ENCODE assay signal across 6 cellular contexts in genomic region chr6:30907290-30907757, GRCh38. TPM values are rescaled to one million over a fixed set of nuclear protein-coding genes. Genes with fewer than 3 reads are reported as not detected.
DNase-seq lines count a peak whose midpoint lies in the region; TF ChIP-seq lines count a peak whose summit lies in the region.
"Not testable (repeated sequence)": the region's sequence is repeated elsewhere in the genome, so short reads cannot be mapped to it uniquely, and the experiment has no call there.

No MANE protein-coding gene starts in this region.

- intact Hi-C loops in uterus (cut with DNase I; ENCODE audit: low total_unique reads) = not testable (repeated sequence)

- H3K36me3 ChIP-seq in HEK293 (ENCODE audit: control insufficient read depth in 2 of 2, insufficient read depth in 1 of 2, low read length in 2 of 2) (peaks cover 6 to 30% of the 10 kb centered on the region in 2 experiments; a peak in 2 of 3 replicates), iPS-20b (ENCODE audit: insufficient read depth, low read depth, low read length) (peaks cover 29% of the 10 kb centered on the region), osteoblast (ENCODE audit: insufficient read depth, low read length) (peaks cover 21% of the 10 kb centered on the region)
- H3K36me3 ChIP-seq in uterus = not testable (repeated sequence)

- TF ChIP-seq POLR2A in uterus (IDR thresholded peaks at IDR 0.05) = not testable (repeated sequence)

- not testable (repeated sequence) for DNase-seq in choroid plexus epithelial cell (ENCODE audit: low read depth); osteoblast (ENCODE audit: insufficient read length, low spot score, missing footprints); uterus

- TF ChIP-seq CTCF in HEK293 (tag by site-specific recombination; IDR thresholded peaks at IDR 0.05); WI38 (IDR thresholded peaks at IDR 0.05; ENCODE audit: low read depth, low read length); choroid plexus epithelial cell (conservative IDR thresholded peaks at IDR 0.05; ENCODE audit: low read depth, low read length); osteoblast (IDR thresholded peaks at IDR 0.05; ENCODE audit: extremely low read depth, low read depth, low read length); uterus (IDR thresholded peaks at IDR 0.05): not testable (repeated sequence)

- H3K4me1 ChIP-seq in HEK293 (ENCODE audit: control insufficient read depth, insufficient read depth, low read length); iPS-20b (ENCODE audit: insufficient read depth, low read length); osteoblast (ENCODE audit: insufficient read depth, low read length); uterus: not testable (repeated sequence)

- CTCF ChIA-PET in HEK293 (lab: Yijun Ruan, JAX) = interaction anchor here (0.6 to 2.6 kb wide), 7 partner anchors 24 to 222 kb away, joined by 3 to 8 read pairs (median 5); no protein-coding TSS in a partner anchor

- H3K9me3 ChIP-seq in HEK293 (ENCODE audit: control insufficient read depth, insufficient read depth, low read depth, low read length); iPS-20b (ENCODE audit: insufficient read depth, low read depth, low read length); osteoblast (ENCODE audit: low read depth, low read length); uterus: not testable (repeated sequence)

- peak overlapping the region; percentile 97 for H2AFZ ChIP-seq in osteoblast (ENCODE audit: low read length)

- not testable (repeated sequence) for H3K27ac ChIP-seq in HEK293 (ENCODE audit: extremely low read depth, low read depth, low read length); iPS-20b (ENCODE audit: low read length); osteoblast (ENCODE audit: low read depth, low read length)
- peak overlapping the region in 1 of 2 donors; percentile 45 for H3K27ac ChIP-seq in uterus

- H3K27me3 ChIP-seq in iPS-20b (ENCODE audit: insufficient read depth, low read length); osteoblast (ENCODE audit: insufficient read depth, low read length); uterus: not testable (repeated sequence)

- H3K4me3 ChIP-seq in HEK293 (ENCODE audit: low read depth, low read length) = peak overlapping the region; percentile 91
- H3K4me3 ChIP-seq in WI38 (ENCODE audit: low read depth, low read length) = peak overlapping the region; percentile 97
- peak overlapping the region; percentile 59 for H3K4me3 ChIP-seq in choroid plexus epithelial cell (ENCODE audit: low read depth, low read length)
- H3K4me3 ChIP-seq in iPS-20b (ENCODE audit: low read length) = peak overlapping the region; percentile 93; the same call in 1 of the 2 replicates
- peak overlapping the region; percentile 99 for H3K4me3 ChIP-seq in osteoblast (ENCODE audit: insufficient read depth, low read length)
- H3K4me3 ChIP-seq in uterus = peak overlapping the region; percentile 80 to 89

- peaks cover 15% of the 10 kb centered on the region for H3K79me2 ChIP-seq in osteoblast (ENCODE audit: insufficient read depth, low read length)

- peak overlapping the region; percentile 82 for H3K4me2 ChIP-seq in osteoblast (ENCODE audit: insufficient read depth, low read length)

- H4K20me1 ChIP-seq in osteoblast (ENCODE audit: insufficient read depth, low read length) = not testable (repeated sequence)

- peak overlapping the region; percentile 95; the same call in 1 of the 2 replicates for H3K9ac ChIP-seq in iPS-20b (ENCODE audit: low read depth, low read length)

- POLR2A ChIA-PET in HEK293 (lab: Yijun Ruan, JAX) = interaction anchor here (0.6 to 1.7 kb wide), 12 partner anchors 19 to 920 kb away, joined by 3 to 6 read pairs (median 4); partner anchors contain the start of genes DDR1, HSPA1B, MDC1 and NRM

TF ChIP-seq in HEK293, 187 proteins besides CTCF, POLR2A, EP300 and RAD21:
- peak; percentile 71; the same call in 1 of the 2 replicates for TF ChIP-seq ZNF707 (tag by site-specific recombination; IDR thresholded peaks at IDR 0.05)
- peak; percentile 74; the same call in 1 of the 2 replicates for TF ChIP-seq ZBTB7A (tag by site-specific recombination; IDR thresholded peaks at IDR 0.05; ENCODE audit: low read depth)
- peak; percentile 94 for TF ChIP-seq ZNF792 (tag by site-specific recombination; IDR thresholded peaks at IDR 0.05)
- 0 out of 2 replicates have a peak, but pooled peaks have one; percentile 21 for TF ChIP-seq ZNF214 (tag by site-specific recombination; IDR thresholded peaks at IDR 0.05; ENCODE audit: borderline replicate concordance)
- 0 out of 2 replicates have a peak, but pooled peaks have one; percentile 13 for TF ChIP-seq ZNF133 (tag by site-specific recombination; IDR thresholded peaks at IDR 0.05)
- TF ChIP-seq ZNF266 (tag by site-specific recombination; IDR thresholded peaks at IDR 0.05; ENCODE audit: low read depth) = 0 out of 2 replicates have a peak, but pooled peaks have one; percentile 26
- TF ChIP-seq ZNF548 (tag by site-specific recombination; IDR thresholded peaks at IDR 0.05) = 0 out of 2 replicates have a peak, but pooled peaks have one; percentile 25
- not testable (repeated sequence) for TF ChIP-seq ZNF274 (IDR thresholded peaks at IDR 0.05; ENCODE audit: low read length)
- TF ChIP-seq ZNF274 (tag by site-specific recombination; IDR thresholded peaks at IDR 0.05; ENCODE audit: borderline replicate concordance) = 0 out of 2 replicates have a peak, but pooled peaks have one; percentile 66
- 0 out of 2 replicates have a peak, but pooled peaks have one; percentile 78 for TF ChIP-seq ZNF558 (tag by site-specific recombination; IDR thresholded peaks at IDR 0.05)
- TF ChIP-seq ZNF488 (tag by site-specific recombination; IDR thresholded peaks at IDR 0.05) = peak; percentile 6; the same call in 1 of the 2 replicates

RNA-seq across cellular contexts. Expression of gene GTF2H4, which starts 0.7 kb away (rescaled TPM):
- total RNA-seq in osteoblast (8.8 and 10.9 TPM in 2 replicates), uterus (10 to 100 TPM in 3 of 4 donors, not detected in 1; 27.4 to 96.6 (median 65.2) TPM)

RNA-seq across cellular contexts. Expression of gene VARS2, which starts 6.7 kb away (rescaled TPM):
- 14.5 and 15.6 TPM in 2 replicates for total RNA-seq in osteoblast
- 10 to 100 TPM; 12.6 to 34.2 (median 22.4) TPM for total RNA-seq in uterus

RNA-seq across cellular contexts. Expression of gene DDR1, which starts 23.0 kb away (rescaled TPM):
- total RNA-seq in osteoblast (13.0 and 22.4 TPM in 2 replicates), uterus (10 to 100 TPM in 2 of 4 donors, 1 to 10 TPM in 2; 2.1 to 74.1 (median 30.3) TPM)

RNA-seq across cellular contexts. Expression of gene SFTA2, which starts 24.6 kb away (rescaled TPM):
- total RNA-seq in osteoblast (not detected in 2 replicates), uterus (1 to 10 TPM in 1 of 4 donors, not detected in 3; 1.1 TPM)

RNA-seq across cellular contexts. Expression of gene MUCL3, which starts 33.4 kb away (rescaled TPM):
- total RNA-seq in osteoblast (not detected in 2 replicates), uterus (under 1 TPM in 1 of 4 donors, not detected in 3; under 0.01 TPM)
